Comparison of ENCODE assay signal across 27 cellular contexts in the genomic region with DNA sequence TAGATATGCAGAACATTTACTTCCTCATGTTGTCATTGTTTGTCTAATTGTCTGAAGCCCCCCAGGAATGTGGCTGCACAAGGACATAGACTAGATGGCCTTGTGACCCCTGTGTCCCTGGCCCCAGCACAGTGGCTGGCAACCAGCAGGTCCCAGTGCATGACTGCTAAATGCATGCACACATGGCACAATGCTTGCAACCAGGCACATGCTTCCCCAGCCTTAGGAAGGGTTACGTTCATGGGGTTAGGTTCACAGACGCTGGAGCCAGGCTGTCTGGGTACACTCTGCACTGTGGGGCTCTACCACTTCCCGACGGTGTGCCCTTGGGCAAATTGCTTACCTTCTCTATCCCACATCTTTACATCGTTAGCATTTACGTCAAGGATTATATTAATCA. TPM values are rescaled to one million over a fixed set of nuclear protein-coding genes. Genes with fewer than 3 reads are reported as not detected.
"Had no signal": no experiment of that assay in that cellular context is flagged by ENCODE, and none has a peak within 500 bp of the region (broad histone marks: within the 10 kb centered on the region; RNA-seq: fewer than 3 reads in every experiment).

No MANE protein-coding gene starts in this region.

- ATAC-seq: activated CD4-positive, alpha-beta T cell treated with anti-CD3 and anti-CD28 coated beads for 36 hours; activated CD8-positive, alpha-beta T cell treated with anti-CD3 and anti-CD28 coated beads, Interleukin-2, amount 10 ng/mL, durations not matched to agents 7 days and 5 days; activated T-cell treated with anti-CD3 and anti-CD28 coated beads, Interleukin-2, amount 50 U/mL, for 4 hours; activated T-helper 17 cell treated with anti-CD3 and anti-CD28 coated beads, Interleukin-2, amount 50 U/mL, for 72 hours; effector memory CD8-positive, alpha-beta T cell; gastroesophageal sphincter had no signal

- H3K4me3 ChIP-seq: esophagus squamous epithelium, gastroesophageal sphincter had no signal

- H3K4me1 ChIP-seq: gastroesophageal sphincter had no signal

- H3K36me3 ChIP-seq: brain microvascular endothelial cell, esophagus squamous epithelium, gastroesophageal sphincter had no signal

- FAIRE-seq: astrocyte, bronchial epithelial cell, endothelial cell of umbilical vein had no signal

- H3K27ac ChIP-seq: brain microvascular endothelial cell, epithelial cell of prostate, esophagus squamous epithelium, gastroesophageal sphincter had no signal

- DNase-seq: activated CD4-positive, alpha-beta memory T cell treated with anti-CD3 and anti-CD28 coated beads for 36 hours; activated CD4-positive, alpha-beta T cell treated with anti-CD3 and anti-CD28 coated beads for 36 hours; activated CD4-positive, alpha-beta T cell treated with anti-CD3 and anti-CD28 coated beads, Interleukin-2, amount 10 ng/mL, durations not matched to agents 24 days and 14 days; activated CD4-positive, CD25-positive, alpha-beta regulatory T cell; activated CD4-positive, CD25-positive, alpha-beta regulatory T cell treated with anti-CD3 and anti-CD28 coated beads, Interleukin-2, amount 50 U/mL, for 72 hours; activated CD8-positive, alpha-beta T cell treated with anti-CD3 and anti-CD28 coated beads, Interleukin-2, amount 10 ng/mL, durations not matched to agents 7 days and 5 days; activated effector memory CD4-positive, alpha-beta T cell treated with Interleukin-2 at 50 U/mL for 16 hours; activated gamma-delta T cell treated with Interleukin-2 at 50 U/mL for 16 hours; activated naive CD4-positive, alpha-beta T cell treated with anti-CD3 and anti-CD28 coated beads, Interleukin-2, amount 50 U/mL, for 16 hours; activated naive CD4-positive, alpha-beta T cell treated with Interleukin-2 at 50 U/mL for 16 hours; activated T-cell treated with anti-CD3 and anti-CD28 coated beads, Interleukin-2, amount 50 U/mL, for 4 hours; amniotic stem cell; anterior cingulate cortex; brain microvascular endothelial cell; cortex of kidney; dermis blood vessel endothelial cell; effector CD4-positive, alpha-beta T cell; effector memory CD8-positive, alpha-beta T cell; esophagus squamous epithelium; foreskin melanocyte; T-helper 2 cell had no signal

- H3K9me3 ChIP-seq: esophagus squamous epithelium had no signal

RNA-seq across cellular contexts. Expression of a gene that starts 21.2 kb away (rescaled TPM):
- total RNA-seq: activated CD4-positive, alpha-beta T cell treated with anti-CD3 and anti-CD28 coated beads, Interleukin-2, amount 10 ng/mL, durations not matched to agents 24 days and 14 days; bronchial epithelial cell; dermis blood vessel endothelial cell; endothelial cell of umbilical vein had no signal
- polyA plus RNA-seq: endothelial cell of umbilical vein had no signal
